ENCODE assay signal across 1 cellular context in the genomic region with DNA sequence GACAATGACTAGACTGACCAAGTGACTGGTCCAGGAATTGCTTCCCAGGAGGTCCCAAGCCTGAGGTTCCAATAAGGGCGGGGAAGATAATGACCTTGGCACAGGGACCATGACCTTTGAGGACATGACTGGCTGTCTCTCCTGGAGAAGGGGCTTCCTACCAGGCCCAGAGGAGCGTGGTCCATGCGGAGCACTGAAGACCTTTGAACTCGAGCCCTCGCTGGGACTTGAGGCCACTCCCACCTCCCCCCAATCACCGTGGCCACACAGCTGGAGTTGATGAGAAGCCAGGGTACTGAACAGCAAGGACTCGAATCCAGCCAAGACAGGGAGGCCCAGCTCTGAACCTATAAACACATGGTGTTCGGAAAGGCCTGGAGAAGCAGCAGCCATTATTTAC.
TF ChIP-seq lines count a peak whose summit lies in the region.

No MANE protein-coding gene starts in this region.

TF ChIP-seq in IMR-90, 13 proteins besides CTCF, POLR2A, EP300 and RAD21 (continued from another document):
- TF ChIP-seq, protein P1, sequence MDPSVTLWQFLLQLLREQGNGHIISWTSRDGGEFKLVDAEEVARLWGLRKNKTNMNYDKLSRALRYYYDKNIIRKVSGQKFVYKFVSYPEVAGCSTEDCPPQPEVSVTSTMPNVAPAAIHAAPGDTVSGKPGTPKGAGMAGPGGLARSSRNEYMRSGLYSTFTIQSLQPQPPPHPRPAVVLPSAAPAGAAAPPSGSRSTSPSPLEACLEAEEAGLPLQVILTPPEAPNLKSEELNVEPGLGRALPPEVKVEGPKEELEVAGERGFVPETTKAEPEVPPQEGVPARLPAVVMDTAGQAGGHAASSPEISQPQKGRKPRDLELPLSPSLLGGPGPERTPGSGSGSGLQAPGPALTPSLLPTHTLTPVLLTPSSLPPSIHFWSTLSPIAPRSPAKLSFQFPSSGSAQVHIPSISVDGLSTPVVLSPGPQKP (IDR thresholded peaks at IDR 0.05; ENCODE audit: borderline replicate concordance, low read depth, low read length), result no peak
- TF ChIP-seq BHLHE40 (IDR thresholded peaks at IDR 0.05; ENCODE audit: low read depth, low read length), result no peak
- TF ChIP-seq RFX5 (IDR thresholded peaks at IDR 0.05; ENCODE audit: low read depth, low read length), result no peak
- no peak for TF ChIP-seq CHD1 (IDR thresholded peaks at IDR 0.05; ENCODE audit: low read depth, low read length)
- TF ChIP-seq RCOR1 (IDR thresholded peaks at IDR 0.05; ENCODE audit: insufficient replicate concordance, low read length), result no peak
- TF ChIP-seq MAZ (IDR thresholded peaks at IDR 0.05; ENCODE audit: borderline replicate concordance, low read depth, low read length), result no peak
- no peak for TF ChIP-seq NFE2L2 (IDR thresholded peaks at IDR 0.05; ENCODE audit: low read depth, low read length)
- TF ChIP-seq FOS (IDR thresholded peaks at IDR 0.05; ENCODE audit: low read depth, low read length), result no peak
- TF ChIP-seq MXI1 (IDR thresholded peaks at IDR 0.05; ENCODE audit: borderline replicate concordance, low read depth, low read length), result no peak
- TF ChIP-seq MAFK (IDR thresholded peaks at IDR 0.05; ENCODE audit: low read depth, low read length), result no peak
TF ChIP-seq in IMR-90: peak in this region for 0.
